Comparison of ENCODE assay signal across 1 cellular context in genomic region chr13:99991806-99992242, GRCh38.
A peak's percentile ranks its signal among the peaks of the same experiment; 100 is the strongest.
TF ChIP-seq lines count a peak whose summit lies in the region.

No MANE protein-coding gene starts in this region.

TF ChIP-seq in H1, 55 proteins besides CTCF, POLR2A, EP300 and RAD21:
- TF ChIP-seq SP4 (IDR thresholded peaks at IDR 0.05; ENCODE audit: low read length) (no peak), JUND (IDR thresholded peaks at IDR 0.05; ENCODE audit: low read length) (no peak), TEAD4 (IDR thresholded peaks at IDR 0.05; ENCODE audit: low read depth, low read length) (peak; percentile 14; the same call in 1 of the 2 replicates), RNF2 (IDR thresholded peaks at IDR 0.05; ENCODE audit: borderline replicate concordance, low read depth, low read length, missing control alignments, poor library complexity, severe bottlenecking) (peak; percentile 10), CTBP2 (IDR thresholded peaks at IDR 0.05; ENCODE audit: borderline replicate concordance, insufficient read depth, insufficient read length, low read length) (no peak), ASH2L (IDR thresholded peaks at IDR 0.05; ENCODE audit: low read length) (peak; percentile 45), MAX (IDR thresholded peaks at IDR 0.05) (peak; percentile 40; the same call in 1 of the 2 replicates), CBX5 (IDR thresholded peaks at IDR 0.05; ENCODE audit: low read depth, low read length) (no peak), TAF1 (IDR thresholded peaks at IDR 0.05; ENCODE audit: low read depth, low read length) (no peak), GTF2F1 (IDR thresholded peaks at IDR 0.05; ENCODE audit: borderline replicate concordance, low read depth, low read length) (no peak), EZH2 (IDR thresholded peaks at IDR 0.05; ENCODE audit: low read depth, low read length, severe bottlenecking) (peak; percentile 29), E2F6 (IDR thresholded peaks at IDR 0.05) (0 out of 2 replicates have a peak, but pooled peaks have one; percentile 10)
